Comparison of ENCODE assay signal across 1 cellular context in the genomic region with DNA sequence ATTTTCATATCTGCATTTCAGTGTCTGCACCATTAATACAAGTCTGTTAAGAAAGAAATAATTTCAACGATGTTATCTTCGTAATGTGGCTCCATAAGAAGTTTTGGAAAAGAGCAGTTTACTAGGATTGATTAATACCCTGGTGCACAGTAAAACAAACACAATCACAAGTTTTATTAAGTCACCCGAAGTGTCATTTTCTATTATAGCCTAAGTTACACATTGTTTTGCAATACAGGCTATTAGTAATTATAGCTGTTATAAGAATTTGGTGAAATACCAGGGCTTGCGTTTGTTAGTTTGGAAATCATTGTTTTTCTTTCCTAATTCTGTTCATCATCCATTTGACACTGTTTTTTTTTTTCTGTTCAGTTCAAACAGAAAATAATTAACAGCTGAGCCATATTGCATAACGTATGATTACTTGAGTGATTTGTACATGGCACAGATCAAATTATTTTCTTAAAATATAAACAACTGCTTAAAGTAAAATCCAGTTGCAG.
TF ChIP-seq lines count a peak whose summit lies in the region.

No MANE protein-coding gene starts in this region.

TF ChIP-seq in SK-N-SH, 30 proteins besides CTCF, POLR2A, EP300 and RAD21 (continued from another document):
- TF ChIP-seq, protein P1, sequence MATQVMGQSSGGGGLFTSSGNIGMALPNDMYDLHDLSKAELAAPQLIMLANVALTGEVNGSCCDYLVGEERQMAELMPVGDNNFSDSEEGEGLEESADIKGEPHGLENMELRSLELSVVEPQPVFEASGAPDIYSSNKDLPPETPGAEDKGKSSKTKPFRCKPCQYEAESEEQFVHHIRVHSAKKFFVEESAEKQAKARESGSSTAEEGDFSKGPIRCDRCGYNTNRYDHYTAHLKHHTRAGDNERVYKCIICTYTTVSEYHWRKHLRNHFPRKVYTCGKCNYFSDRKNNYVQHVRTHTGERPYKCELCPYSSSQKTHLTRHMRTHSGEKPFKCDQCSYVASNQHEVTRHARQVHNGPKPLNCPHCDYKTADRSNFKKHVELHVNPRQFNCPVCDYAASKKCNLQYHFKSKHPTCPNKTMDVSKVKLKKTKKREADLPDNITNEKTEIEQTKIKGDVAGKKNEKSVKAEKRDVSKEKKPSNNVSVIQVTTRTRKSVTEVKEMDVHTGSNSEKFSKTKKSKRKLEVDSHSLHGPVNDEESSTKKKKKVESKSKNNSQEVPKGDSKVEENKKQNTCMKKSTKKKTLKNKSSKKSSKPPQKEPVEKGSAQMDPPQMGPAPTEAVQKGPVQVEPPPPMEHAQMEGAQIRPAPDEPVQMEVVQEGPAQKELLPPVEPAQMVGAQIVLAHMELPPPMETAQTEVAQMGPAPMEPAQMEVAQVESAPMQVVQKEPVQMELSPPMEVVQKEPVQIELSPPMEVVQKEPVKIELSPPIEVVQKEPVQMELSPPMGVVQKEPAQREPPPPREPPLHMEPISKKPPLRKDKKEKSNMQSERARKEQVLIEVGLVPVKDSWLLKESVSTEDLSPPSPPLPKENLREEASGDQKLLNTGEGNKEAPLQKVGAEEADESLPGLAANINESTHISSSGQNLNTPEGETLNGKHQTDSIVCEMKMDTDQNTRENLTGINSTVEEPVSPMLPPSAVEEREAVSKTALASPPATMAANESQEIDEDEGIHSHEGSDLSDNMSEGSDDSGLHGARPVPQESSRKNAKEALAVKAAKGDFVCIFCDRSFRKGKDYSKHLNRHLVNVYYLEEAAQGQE (IDR thresholded peaks at IDR 0.05; ENCODE audit: low read depth, low read length), result no peak
- no peak for TF ChIP-seq TCF12 (IDR thresholded peaks at IDR 0.05)
- TF ChIP-seq POLR2AphosphoS5 (IDR thresholded peaks at IDR 0.05; ENCODE audit: low read depth, low read length), result no peak
- TF ChIP-seq, protein P2, sequence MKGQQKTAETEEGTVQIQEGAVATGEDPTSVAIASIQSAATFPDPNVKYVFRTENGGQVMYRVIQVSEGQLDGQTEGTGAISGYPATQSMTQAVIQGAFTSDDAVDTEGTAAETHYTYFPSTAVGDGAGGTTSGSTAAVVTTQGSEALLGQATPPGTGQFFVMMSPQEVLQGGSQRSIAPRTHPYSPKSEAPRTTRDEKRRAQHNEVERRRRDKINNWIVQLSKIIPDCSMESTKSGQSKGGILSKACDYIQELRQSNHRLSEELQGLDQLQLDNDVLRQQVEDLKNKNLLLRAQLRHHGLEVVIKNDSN (IDR thresholded peaks at IDR 0.05; ENCODE audit: borderline replicate concordance, low read depth), result no peak
- no peak for TF ChIP-seq SIN3A (IDR thresholded peaks at IDR 0.05; ENCODE audit: borderline replicate concordance, low read depth, low read length)
- TF ChIP-seq, protein P3, sequence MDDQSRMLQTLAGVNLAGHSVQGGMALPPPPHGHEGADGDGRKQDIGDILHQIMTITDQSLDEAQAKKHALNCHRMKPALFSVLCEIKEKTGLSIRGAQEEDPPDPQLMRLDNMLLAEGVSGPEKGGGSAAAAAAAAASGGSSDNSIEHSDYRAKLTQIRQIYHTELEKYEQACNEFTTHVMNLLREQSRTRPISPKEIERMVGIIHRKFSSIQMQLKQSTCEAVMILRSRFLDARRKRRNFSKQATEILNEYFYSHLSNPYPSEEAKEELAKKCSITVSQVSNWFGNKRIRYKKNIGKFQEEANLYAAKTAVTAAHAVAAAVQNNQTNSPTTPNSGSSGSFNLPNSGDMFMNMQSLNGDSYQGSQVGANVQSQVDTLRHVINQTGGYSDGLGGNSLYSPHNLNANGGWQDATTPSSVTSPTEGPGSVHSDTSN (IDR thresholded peaks at IDR 0.05), result no peak
- no peak for TF ChIP-seq FOSL2 (IDR thresholded peaks at IDR 0.05; ENCODE audit: borderline replicate concordance, low read depth)
- TF ChIP-seq GATA2 (CRISPR knock-in tag; IDR thresholded peaks at IDR 0.05), result no peak
- TF ChIP-seq FOXM1 (IDR thresholded peaks at IDR 0.05; ENCODE audit: low read depth), result no peak
